In the genomic region with DNA sequence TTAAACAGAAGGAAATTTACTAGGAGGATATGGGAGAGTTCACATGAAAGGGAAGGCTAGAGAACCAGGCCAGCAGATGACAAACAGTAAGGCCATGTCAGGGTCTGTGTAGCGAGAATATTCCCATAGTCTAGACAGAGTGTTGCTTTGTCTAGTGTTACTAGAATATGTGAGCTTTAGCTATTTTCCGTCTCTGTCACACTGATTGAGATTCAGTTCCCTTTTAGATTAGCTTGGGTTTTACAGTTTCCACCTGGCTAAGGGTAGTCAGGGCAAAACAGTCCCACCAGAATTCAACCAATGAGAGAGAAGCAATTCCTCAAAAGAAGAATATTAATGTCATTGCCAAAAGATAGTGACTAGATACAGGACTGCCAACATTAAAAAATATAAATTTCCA, we compare ENCODE assay signal across 26 cellular contexts.
DNase-seq lines count a peak whose midpoint lies in the region; ATAC-seq and TF ChIP-seq lines count a peak whose summit lies in the region.
"Had no signal": no experiment of that assay in that cellular context is flagged by ENCODE, and none has a peak within 500 bp of the region (broad histone marks: within the 10 kb centered on the region; RNA-seq: fewer than 3 reads in every experiment).

No MANE protein-coding gene starts in this region.

- intact Hi-C loops in natural killer cell (cut with micrococcal nuclease), result loop anchor here (5.0 kb wide), 1 partner anchor 37 kb away; no protein-coding TSS in a partner anchor

- no peak for TF ChIP-seq CTCF in natural killer cell (IDR thresholded peaks at IDR 0.05)

- no peaks in the 10 kb centered on the region for H3K27me3 Mint-ChIP-seq in natural killer cell (ENCODE audit: low read depth in 2 of 2)
- H3K27me3 Mint-ChIP-seq in natural killer cell treated with Interleukin-12 subunit alpha and Interleukin-12 subunit beta and Interleukin-15 and Interleukin-18, amount 100 ng/mL, for 72 hours, result no peaks in the 10 kb centered on the region
- H3K27me3 Mint-ChIP-seq: CD4-positive, alpha-beta T cell had no signal

- no peak overlapping the region for H3K4me3 Mint-ChIP-seq in natural killer cell
- H3K4me3 Mint-ChIP-seq in natural killer cell treated with Interleukin-12 subunit alpha and Interleukin-12 subunit beta and Interleukin-15 and Interleukin-18, amount 100 ng/mL, for 72 hours, result no peak overlapping the region
- H3K4me3 Mint-ChIP-seq: CD4-positive, alpha-beta T cell; WTC11 had no signal

- H3K36me3 Mint-ChIP-seq in natural killer cell, result no peaks in the 10 kb centered on the region
- peaks cover 6% of the 10 kb centered on the region for H3K36me3 Mint-ChIP-seq in natural killer cell treated with Interleukin-12 subunit alpha and Interleukin-12 subunit beta and Interleukin-15 and Interleukin-18, amount 100 ng/mL, for 72 hours
- H3K36me3 Mint-ChIP-seq: WTC11 had no signal

- no peak for DNase-seq in natural killer cell
- no peak for DNase-seq in natural killer cell treated with Interleukin-12 subunit alpha and Interleukin-12 subunit beta and Interleukin-15 and Interleukin-18, amount 100 ng/mL, for 72 hours (ENCODE audit: low spot score)
- peak; percentile 5 for DNase-seq in NCI-H69 (lab: John Stamatoyannopoulos, UW)
- DNase-seq in islet precursor cell, result no peak
- DNase-seq in anterior cingulate cortex (lab: John Stamatoyannopoulos, UW), result no peak
- DNase-seq: activated CD4-positive, alpha-beta T cell treated with anti-CD3 and anti-CD28 coated beads, Interleukin-2, amount 50 U/mL, for 4 hours; activated naive CD4-positive, alpha-beta T cell treated with Interleukin-2 at 50 U/mL for 16 hours; body of pancreas; CD4-positive, alpha-beta T cell; cerebellar nuclear complex; dorsolateral prefrontal cortex; gastrocnemius medialis; Kasumi-1; NCI-H1092 treated with DMSO at 0.1 percent for 48 hours; NCI-H1930; NCI-H524; NK-92 treated with Interleukin-12 subunit alpha and Interleukin-12 subunit beta, amount 100 ng/mL, for 24 hours; occipital lobe; Peyer's patch; psoas muscle; stimulated activated naive CD8-positive, alpha-beta T cell treated with anti-CD3 and anti-CD28 coated beads, Interleukin-15, Interleukin-2, amounts not matched to agents 100 U/mL and 50 U/mL, for 24 hours had no signal

- peaks cover 33 to 44% of the 10 kb centered on the region in 2 donors for H3K4me1 Mint-ChIP-seq in natural killer cell
- peaks cover 29 to 39% of the 10 kb centered on the region in 2 donors for H3K4me1 Mint-ChIP-seq in natural killer cell treated with Interleukin-12 subunit alpha and Interleukin-12 subunit beta and Interleukin-15 and Interleukin-18, amount 100 ng/mL, for 72 hours (ENCODE audit: low read depth in 2 of 2)
- H3K4me1 Mint-ChIP-seq: WTC11 had no signal

- H3K27ac Mint-ChIP-seq in natural killer cell, result peak overlapping the region; percentile 88 to 91
- peak overlapping the region in 1 of 2 donors; percentile 91 for H3K27ac Mint-ChIP-seq in natural killer cell treated with Interleukin-12 subunit alpha and Interleukin-12 subunit beta and Interleukin-15 and Interleukin-18, amount 100 ng/mL, for 72 hours
- H3K27ac Mint-ChIP-seq: CD4-positive, alpha-beta T cell; WTC11 had no signal

- H3K9me3 Mint-ChIP-seq in natural killer cell, result peaks cover 0 to 2% of the 10 kb centered on the region in 2 donors
- no peaks in the 10 kb centered on the region for H3K9me3 Mint-ChIP-seq in natural killer cell treated with Interleukin-12 subunit alpha and Interleukin-12 subunit beta and Interleukin-15 and Interleukin-18, amount 100 ng/mL, for 72 hours
- H3K9me3 Mint-ChIP-seq: CD4-positive, alpha-beta T cell had no signal

- ATAC-seq in natural killer cell (no peak), GM21576 (IDR thresholded peaks at IDR 0.05; ENCODE audit: unreplicated experiment) (peak; percentile 60), HG03442 (IDR thresholded peaks at IDR 0.05; ENCODE audit: unreplicated experiment) (no peak), GM19023 (IDR thresholded peaks at IDR 0.05; ENCODE audit: unreplicated experiment) (no peak)
- no peak for ATAC-seq in natural killer cell treated with Interleukin-12 subunit alpha and Interleukin-12 subunit beta and Interleukin-15 and Interleukin-18, amount 100 ng/mL, for 72 hours
- ATAC-seq: body of pancreas; gastrocnemius medialis; HCT116; psoas muscle; stimulated activated naive CD8-positive, alpha-beta T cell treated with anti-CD3 and anti-CD28 coated beads, Interleukin-15, Interleukin-2, amounts not matched to agents 100 U/mL and 50 U/mL, for 24 hours; WTC11 had no signal
